In the genomic region with DNA sequence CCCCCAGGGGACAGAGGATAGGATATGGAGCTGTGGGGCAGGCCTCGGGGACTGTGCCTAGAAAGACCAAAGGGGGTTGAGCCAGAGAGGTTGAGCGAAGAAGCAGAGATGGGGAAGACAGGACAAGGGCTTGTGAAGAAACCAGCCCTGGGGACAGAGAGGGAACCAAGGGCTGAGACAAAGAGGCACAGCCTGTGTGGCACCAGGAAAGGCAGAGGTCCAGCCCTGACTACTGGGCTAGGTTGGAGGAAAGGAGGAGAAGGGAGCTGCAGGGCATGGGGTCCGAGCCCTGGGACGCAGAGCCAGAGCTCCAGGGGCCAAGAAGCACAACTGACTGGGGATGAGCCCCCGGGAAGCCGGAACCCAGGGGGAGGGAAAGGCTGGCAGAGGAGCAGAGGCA, we compare ENCODE assay signal across 19 cellular contexts. TPM values are rescaled to one million over a fixed set of nuclear protein-coding genes. Genes with fewer than 3 reads are reported as not detected.
DNase-seq lines count a peak whose midpoint lies in the region; ATAC-seq and TF ChIP-seq lines count a peak whose summit lies in the region.
"Had no signal": no experiment of that assay in that cellular context is flagged by ENCODE, and none has a peak within 500 bp of the region (broad histone marks: within the 10 kb centered on the region; RNA-seq: fewer than 3 reads in every experiment).

No MANE protein-coding gene starts in this region.

- no peak for ATAC-seq in natural killer cell treated with Interleukin-12 subunit alpha and Interleukin-12 subunit beta and Interleukin-15 and Interleukin-18, amount 100 ng/mL, for 72 hours
- ATAC-seq in natural killer cell, result no peak
- no peak for ATAC-seq in central memory CD8-positive, alpha-beta T cell (replicated peaks; ENCODE audit: extremely low read depth, poor library complexity, severe bottlenecking)
- ATAC-seq in GM21447 (IDR thresholded peaks at IDR 0.05; ENCODE audit: unreplicated experiment), result no peak
- no peak for ATAC-seq in GM21619 (IDR thresholded peaks at IDR 0.05; ENCODE audit: unreplicated experiment)
- ATAC-seq: GM12878, PC-3 had no signal

- no peak overlapping the region for H3K27ac Mint-ChIP-seq in natural killer cell treated with Interleukin-12 subunit alpha and Interleukin-12 subunit beta and Interleukin-15 and Interleukin-18, amount 100 ng/mL, for 72 hours
- peak overlapping the region in 1 of 2 donors; percentile 11 for H3K27ac Mint-ChIP-seq in natural killer cell
- peak overlapping the region; percentile 16 for H3K27ac Mint-ChIP-seq in central memory CD8-positive, alpha-beta T cell (ENCODE audit: low read depth)
- H3K27ac Mint-ChIP-seq: CD4-positive, alpha-beta T cell had no signal

- no peak for TF ChIP-seq CTCF in natural killer cell (IDR thresholded peaks at IDR 0.05)

- H3K36me3 Mint-ChIP-seq in natural killer cell treated with Interleukin-12 subunit alpha and Interleukin-12 subunit beta and Interleukin-15 and Interleukin-18, amount 100 ng/mL, for 72 hours, result no peaks in the 10 kb centered on the region
- H3K36me3 Mint-ChIP-seq in natural killer cell, result no peaks in the 10 kb centered on the region
- no peaks in the 10 kb centered on the region for H3K36me3 Mint-ChIP-seq in central memory CD8-positive, alpha-beta T cell (ENCODE audit: insufficient read depth)

- no peaks in the 10 kb centered on the region for H3K9me3 Mint-ChIP-seq in natural killer cell treated with Interleukin-12 subunit alpha and Interleukin-12 subunit beta and Interleukin-15 and Interleukin-18, amount 100 ng/mL, for 72 hours
- H3K9me3 Mint-ChIP-seq in natural killer cell, result no peaks in the 10 kb centered on the region
- H3K9me3 Mint-ChIP-seq in central memory CD8-positive, alpha-beta T cell, result no peaks in the 10 kb centered on the region
- H3K9me3 Mint-ChIP-seq: CD4-positive, alpha-beta T cell had no signal

- peaks cover 0 to 3% of the 10 kb centered on the region in 2 donors for H3K27me3 Mint-ChIP-seq in natural killer cell treated with Interleukin-12 subunit alpha and Interleukin-12 subunit beta and Interleukin-15 and Interleukin-18, amount 100 ng/mL, for 72 hours
- peaks cover 0 to 4% of the 10 kb centered on the region in 2 donors for H3K27me3 Mint-ChIP-seq in natural killer cell (ENCODE audit: low read depth in 2 of 2)
- no peaks in the 10 kb centered on the region for H3K27me3 Mint-ChIP-seq in central memory CD8-positive, alpha-beta T cell
- H3K27me3 Mint-ChIP-seq: CD4-positive, alpha-beta T cell had no signal

- peaks cover 0 to 5% of the 10 kb centered on the region in 2 donors for H3K4me1 Mint-ChIP-seq in natural killer cell treated with Interleukin-12 subunit alpha and Interleukin-12 subunit beta and Interleukin-15 and Interleukin-18, amount 100 ng/mL, for 72 hours (ENCODE audit: low read depth in 2 of 2)
- H3K4me1 Mint-ChIP-seq in natural killer cell, result peaks cover 5 to 6% of the 10 kb centered on the region in 2 donors
- peaks cover 6% of the 10 kb centered on the region for H3K4me1 Mint-ChIP-seq in central memory CD8-positive, alpha-beta T cell

- H3K4me3 Mint-ChIP-seq in natural killer cell treated with Interleukin-12 subunit alpha and Interleukin-12 subunit beta and Interleukin-15 and Interleukin-18, amount 100 ng/mL, for 72 hours, result no peak overlapping the region
- H3K4me3 Mint-ChIP-seq in natural killer cell, result no peak overlapping the region
- no peak overlapping the region for H3K4me3 Mint-ChIP-seq in central memory CD8-positive, alpha-beta T cell
- H3K4me3 Mint-ChIP-seq: CD4-positive, alpha-beta T cell had no signal

- DNase-seq in natural killer cell treated with Interleukin-12 subunit alpha and Interleukin-12 subunit beta and Interleukin-15 and Interleukin-18, amount 100 ng/mL, for 72 hours (ENCODE audit: low spot score), result peak; percentile 49
- DNase-seq in natural killer cell, result no peak
- DNase-seq in central memory CD8-positive, alpha-beta T cell (ENCODE audit: low spot score in 2 of 2), result no peak
- peak; percentile 57 for DNase-seq in mesenteric fat pad (ENCODE audit: low spot score)
- no peak for DNase-seq in kidney glomerular epithelial cell (lab: John Stamatoyannopoulos, UW)
- DNase-seq: Calu3; CD4-positive, alpha-beta T cell; EL; GOT3; IMR-90; NCI-H187 treated with DMSO at 0.1 percent for 48 hours; NCI-H226; NCI-H524; PC-3; RPMI8226; SIG-M5 had no signal

- intact Hi-C loops in natural killer cell (cut with micrococcal nuclease), result no loop called here

RNA-seq across cellular contexts. Expression of gene REEP2, which starts 9.2 kb away (rescaled TPM):
- under 1 TPM in 1 of 2 donors, not detected in 1; 0.75 TPM for total RNA-seq in natural killer cell treated with Interleukin-12 subunit alpha and Interleukin-12 subunit beta and Interleukin-15 and Interleukin-18, amount 100 ng/mL, for 72 hours
- total RNA-seq in natural killer cell (under 1 TPM; 0.28 to 0.79 (median 0.66) TPM), mesenteric fat pad (2.6 TPM)

RNA-seq across cellular contexts. Expression of gene EGR1, which starts 17.2 kb away (rescaled TPM):
- 10 to 100 TPM in 1 of 2 donors, 1 to 10 TPM in 1; 8.5 to 11.2 TPM for total RNA-seq in natural killer cell treated with Interleukin-12 subunit alpha and Interleukin-12 subunit beta and Interleukin-15 and Interleukin-18, amount 100 ng/mL, for 72 hours
- total RNA-seq in natural killer cell (100 to 1,000 TPM in 1 of 3 donors, 10 to 100 TPM in 2; 52.1 to 137 (median 84.8) TPM), mesenteric fat pad (639 TPM)

Comparison
In these comparisons a context has a peak if more than half of its experiments do, and no peak if none do; other contexts are left out.
1. DNase-seq: peak in natural killer cell treated with Interleukin-12 subunit alpha and Interleukin-12 subunit beta and Interleukin-15 and Interleukin-18, amount 100 ng/mL, for 72 hours (single experiment) and mesenteric fat pad (single experiment); none in natural killer cell (single experiment), central memory CD8-positive, alpha-beta T cell (0 of 2) and kidney glomerular epithelial cell (single experiment).
2. RNA of gene EGR1, which starts 17.2 kb away (total RNA-seq): 639 TPM in mesenteric fat pad (single experiment) and 52.1 to 137 TPM in natural killer cell; 8.5 to 11.2 TPM in natural killer cell treated with Interleukin-12 subunit alpha and Interleukin-12 subunit beta and Interleukin-15 and Interleukin-18, amount 100 ng/mL, for 72 hours; every median in the first group is over 4 times any median in the second.